Comparison of ENCODE assay signal across 8 cellular contexts in the genomic region with DNA sequence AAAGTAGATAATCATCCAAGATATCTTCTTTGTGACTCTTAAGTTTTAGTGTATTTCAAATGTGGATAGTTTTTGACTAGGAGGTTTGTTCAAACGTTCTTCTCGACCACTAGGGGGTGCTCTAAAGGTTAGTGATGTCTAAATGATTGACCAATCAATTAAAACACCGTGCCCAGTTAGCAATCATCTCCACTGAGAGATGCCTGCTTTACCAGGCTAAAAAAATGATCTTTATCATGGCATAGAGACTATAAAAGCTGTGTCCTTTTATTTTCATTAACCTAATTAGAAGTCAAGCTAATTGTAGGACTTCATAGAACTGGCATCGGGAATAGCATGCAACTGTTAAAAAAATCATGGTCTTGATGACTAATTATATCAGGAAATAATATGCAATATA.
A peak's percentile ranks its signal among the peaks of the same experiment; 100 is the strongest.
DNase-seq lines count a peak whose midpoint lies in the region; ATAC-seq, FAIRE-seq and TF ChIP-seq lines count a peak whose summit lies in the region.

No MANE protein-coding gene starts in this region.

- DNase-seq in EL, result peak; percentile 70
- peak; percentile 31 for DNase-seq in NCI-H1694 (lab: John Stamatoyannopoulos, UW)
- no peak for DNase-seq in WERI-Rb-1
- DNase-seq in foreskin keratinocyte, result no peak

- peaks cover 13% of the 10 kb centered on the region for H3K4me1 ChIP-seq in foreskin keratinocyte

- no peak overlapping the region for H3K27ac ChIP-seq in WERI-Rb-1
- H3K27ac ChIP-seq in foreskin keratinocyte, result no peak overlapping the region
- H3K27ac ChIP-seq in skin epidermis, result peak overlapping the region in 16 of 21 experiments; percentile 70 to 94 (median 82)

- H3K9me3 ChIP-seq in WERI-Rb-1 (ENCODE audit: severe bottlenecking), result no peaks in the 10 kb centered on the region

- no peak overlapping the region for H3K4me3 ChIP-seq in WERI-Rb-1 (ENCODE audit: low read depth, low read length)
- no peak overlapping the region for H3K4me3 ChIP-seq in skin epidermis

- ATAC-seq in foreskin keratinocyte, result no peak
- ATAC-seq in GM21825 (IDR thresholded peaks at IDR 0.05; ENCODE audit: unreplicated experiment), result no peak
- ATAC-seq in GM21381 (IDR thresholded peaks at IDR 0.05; ENCODE audit: unreplicated experiment), result no peak

- peak; percentile 61 for FAIRE-seq in A204.1 (lab: Jason Lieb, UNC)

- no peaks in the 10 kb centered on the region for H3K27me3 ChIP-seq in WERI-Rb-1 (ENCODE audit: insufficient read depth, low read depth, severe bottlenecking)
- H3K27me3 ChIP-seq in foreskin keratinocyte, result peaks cover 4% of the 10 kb centered on the region

- peak; percentile 46; the same call in 1 of the 2 replicates for TF ChIP-seq CTCF in WERI-Rb-1 (IDR thresholded peaks at IDR 0.05; ENCODE audit: low read depth, low read length)
- peak; percentile 80 for TF ChIP-seq CTCF in foreskin keratinocyte (conservative IDR thresholded peaks at IDR 0.05)

- H3K36me3 ChIP-seq in WERI-Rb-1, result no peaks in the 10 kb centered on the region

Comparison
In these comparisons a context has a peak if more than half of its experiments do, and no peak if none do; other contexts are left out.
1. DNase-seq: peak in EL (single experiment) and NCI-H1694 (single experiment); none in WERI-Rb-1 (single experiment) and foreskin keratinocyte (0 of 2).
2. H3K27ac ChIP-seq: peak in skin epidermis (16 of 21); none in WERI-Rb-1 (single experiment) and foreskin keratinocyte (single experiment).